Comparison of ENCODE assay signal across 26 cellular contexts in the genomic region with DNA sequence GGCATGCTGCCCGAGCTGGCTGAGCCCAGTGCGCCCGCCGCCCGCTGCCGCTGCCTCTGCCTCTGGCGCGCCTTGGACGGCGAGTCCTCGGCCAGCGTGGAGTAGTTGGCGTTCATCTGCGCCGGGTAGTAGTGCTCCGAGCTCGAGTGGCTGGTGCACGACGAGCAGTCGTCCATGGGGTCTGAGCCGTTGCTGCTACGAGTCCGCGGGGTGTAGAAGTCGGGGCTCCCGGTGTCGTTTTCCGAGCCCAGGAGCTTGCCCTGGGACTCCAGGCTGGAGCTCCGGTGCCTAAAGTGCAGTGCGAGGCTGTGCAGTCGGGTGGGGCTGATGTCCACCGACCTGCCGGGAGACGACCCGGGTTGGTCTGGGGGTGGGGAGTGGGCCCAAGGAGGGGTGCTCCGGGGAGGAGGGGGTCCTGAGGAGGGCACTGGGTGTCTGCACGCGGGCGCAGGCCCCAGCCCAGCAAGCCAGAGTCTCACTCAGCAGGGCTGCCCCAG.
"Had no signal": no experiment of that assay in that cellular context is flagged by ENCODE, and none has a peak within 500 bp of the region (broad histone marks: within the 10 kb centered on the region; RNA-seq: fewer than 3 reads in every experiment).

No MANE protein-coding gene starts in this region.

- H3K36me3 ChIP-seq: neural progenitor cell, ovary had no signal

- ATAC-seq: naive thymus-derived CD4-positive, alpha-beta T cell; natural killer cell; psoas muscle; right cardiac atrium; right lobe of liver; stimulated activated effector memory CD8-positive, alpha-beta T cell treated with anti-CD3 and anti-CD28 coated beads, Interleukin-12 subunit alpha, Interleukin-12 subunit beta, amount 100 ng/mL, for 72 hours; stimulated activated naive B cell treated with anti-CD40 and anti-IgM and Interleukin-4, amounts not matched to agents 10 μg/mL and 1 μg/mL and 100 μg/mL, for 72 hours had no signal

- H3K4me2 ChIP-seq: neural progenitor cell had no signal

- H3K9me3 ChIP-seq: neutrophil, ovary, psoas muscle, right lobe of liver, sigmoid colon, stomach, thoracic aorta, thyroid gland, tibial nerve, upper lobe of left lung, vagina had no signal

- DNase-seq: naive thymus-derived CD4-positive, alpha-beta T cell; natural killer cell; nucleus accumbens; ovary; psoas muscle; right lobe of liver; small intestine; stimulated activated CD4-positive, alpha-beta T cell treated with anti-CD3 and anti-CD28 coated beads, Interleukin-15, amount 100 ng/mL, for 24 hours; stimulated activated CD4-positive, alpha-beta T cell treated with anti-CD3 and anti-CD28 coated beads, Interleukin-2, amount 100 ng/mL, for 24 hours; stimulated activated CD4-positive, alpha-beta T cell treated with anti-CD3 and anti-CD28 coated beads, Interleukin-2, amount 100 ng/mL, for 48 hours; stimulated activated CD4-positive, alpha-beta T cell treated with anti-CD3 and anti-CD28 coated beads, Interleukin-4, amount 100 ng/mL, for 24 hours; stimulated activated naive B cell treated with anti-CD40 and anti-IgM and Interleukin-4, amounts not matched to agents 10 μg/mL and 1 μg/mL and 100 μg/mL, for 72 hours; stimulated activated naive CD4-positive, alpha-beta T cell treated with Interleukin-2 at 50 U/mL for 16 hours; stomach; thyroid gland; trophoblast cell had no signal

- H2AFZ ChIP-seq: neural progenitor cell, parathyroid adenoma had no signal

- H3K4me1 ChIP-seq: thyroid gland had no signal

- H3K27ac ChIP-seq: neural progenitor cell, neutrophil, ovary, parathyroid adenoma, psoas muscle, right lobe of liver, stomach, thoracic aorta, thyroid gland, tibial nerve, upper lobe of left lung, vagina had no signal

- H3K27me3 ChIP-seq: neural progenitor cell, ovary, right lobe of liver, sigmoid colon, stomach, thyroid gland, tibial nerve, upper lobe of left lung, vagina had no signal

- H3K4me3 ChIP-seq: neural progenitor cell, ovary, psoas muscle, right lobe of liver, sigmoid colon, stomach, thoracic aorta, thyroid gland, tibial nerve, upper lobe of left lung, vagina had no signal

- H3K9ac ChIP-seq: neural progenitor cell, parathyroid adenoma had no signal
